Comparison of ENCODE assay signal across 8 cellular contexts in genomic region chr4:106898621-106899230, GRCh38.
DNase-seq lines count a peak whose midpoint lies in the region; ATAC-seq and FAIRE-seq lines count a peak whose summit lies in the region.

No MANE protein-coding gene starts in this region.

- FAIRE-seq in TTC549 (lab: Jason Lieb, UNC) (peak; percentile 83), frontal cortex (lab: Jason Lieb, UNC) (peak; percentile 30)

- DNase-seq in activated CD4-positive, alpha-beta T cell treated with anti-CD3 and anti-CD28 coated beads for 48 hours, result peak; percentile 37
- DNase-seq in activated CD4-positive, alpha-beta T cell treated with anti-CD3 and anti-CD28 coated beads for 1 hour, result no peak
- peak; percentile 8 for DNase-seq in HuH-7.5 (ENCODE audit: low spot score)
- peak in 1 of 2 donors; percentile 7 for DNase-seq in frontal cortex (ENCODE audit: low spot score in 2 of 2)
- DNase-seq in stimulated activated CD4-positive, alpha-beta T cell treated with anti-CD3 and anti-CD28 coated beads, Interleukin-4, amount 100 ng/mL, for 48 hours (ENCODE audit: low read depth in 2 of 2), result peak; percentile 12 to 13

- ATAC-seq in GM21529 (IDR thresholded peaks at IDR 0.05; ENCODE audit: unreplicated experiment) (peak; percentile 84), HG02840 (IDR thresholded peaks at IDR 0.05; ENCODE audit: low FRiP score, unreplicated experiment) (no peak)
